ENCODE assay signal across 10 cellular contexts in the genomic region with DNA sequence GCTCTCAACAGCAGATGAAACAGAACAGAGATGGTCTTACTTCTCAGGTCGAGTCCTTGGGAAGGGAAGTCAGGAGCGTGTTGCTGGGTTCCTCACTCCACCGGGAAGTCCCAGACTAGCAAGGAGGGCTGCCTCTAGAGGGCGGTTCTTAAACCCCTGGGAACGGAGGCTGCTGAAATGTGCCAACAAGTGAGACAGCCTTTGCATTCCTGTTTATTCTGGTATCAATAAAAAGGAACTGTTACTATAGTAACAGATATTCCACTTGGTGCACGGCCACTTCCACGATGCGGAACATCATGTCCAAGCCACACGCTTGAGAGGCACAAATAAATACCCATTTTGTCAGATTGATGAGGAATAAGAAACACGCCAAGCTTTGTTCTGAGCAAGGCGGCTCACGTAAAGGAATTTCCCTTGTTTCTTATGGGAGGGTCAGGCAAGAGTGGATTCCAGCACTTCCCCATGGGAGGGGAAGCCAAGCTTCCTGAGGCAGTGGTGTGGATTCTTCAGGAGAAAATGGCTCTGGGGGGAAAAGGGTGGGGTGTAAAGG. TPM values are rescaled to one million over a fixed set of nuclear protein-coding genes. Genes with fewer than 3 reads are reported as not detected.
A peak's percentile ranks its signal among the peaks of the same experiment; 100 is the strongest.
DNase-seq lines count a peak whose midpoint lies in the region; ATAC-seq, FAIRE-seq and TF ChIP-seq lines count a peak whose summit lies in the region.
"Had no signal": no experiment of that assay in that cellular context is flagged by ENCODE, and none has a peak within 500 bp of the region (broad histone marks: within the 10 kb centered on the region; RNA-seq: fewer than 3 reads in every experiment).

A gene with protein sequence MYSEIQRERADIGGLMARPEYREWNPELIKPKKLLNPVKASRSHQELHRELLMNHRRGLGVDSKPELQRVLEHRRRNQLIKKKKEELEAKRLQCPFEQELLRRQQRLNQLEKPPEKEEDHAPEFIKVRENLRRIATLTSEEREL (minus strand): TSS at position 123 of the 553 bp plus-strand sequence. CDS start 7,531 bp downstream, outside the sequence.

- peaks cover 54% of the 10 kb centered on the region for H3K4me1 Mint-ChIP-seq in neural crest cell

- H3K9me3 Mint-ChIP-seq in neural crest cell = no peaks in the 10 kb centered on the region

- no peak within 1 kb of the TSS for H3K4me3 ChIP-seq in A549
- H3K4me3 ChIP-seq: BLaER1 had no signal

- TF ChIP-seq POLR2A in A549 (IDR thresholded peaks at IDR 0.05; ENCODE audit: low read length) = no peak

- no peaks in the 10 kb centered on the region for H3K9me3 ChIP-seq in A549
- H3K9me3 ChIP-seq: BLaER1 had no signal

- no peak within 1 kb of the TSS for H3K27ac ChIP-seq in A549
- no peak within 1 kb of the TSS for H3K27ac ChIP-seq in adipose tissue (ENCODE audit: low read depth, low read length)
- H3K27ac ChIP-seq: BLaER1 had no signal

- H3K27ac Mint-ChIP-seq in neural crest cell (ENCODE audit: unreplicated experiment) = peak within 1 kb of the TSS; percentile 38

- ATAC-seq in A549 (peak; percentile 64 to 84; a peak in 4 of 6 replicates), HG02981 (IDR thresholded peaks at IDR 0.05; ENCODE audit: unreplicated experiment) (no peak)

- TF ChIP-seq CTCF in A549 (IDR thresholded peaks at IDR 0.05) = no peak
- TF ChIP-seq CTCF in neural crest cell (conservative IDR thresholded peaks at IDR 0.05) = no peak

- no peak for FAIRE-seq in A549 (lab: Jason Lieb, UNC)

- H3K4me2 ChIP-seq in A549 = no peak within 1 kb of the TSS
- H3K4me2 ChIP-seq: BLaER1 had no signal

- no peak for TF ChIP-seq EP300 in A549 (IDR thresholded peaks at IDR 0.05)

- WGBS in A549 (ENCODE audit: missing lambda C conversion rate) = 53% methylated on average over 12 of the region's 12 CpGs
- 23 to 26% (median 25%) methylated on average over 12 of the region's 12 CpGs for WGBS in adipose tissue, 3 donors

- H3K36me3 Mint-ChIP-seq in neural crest cell (ENCODE audit: low read depth) = no peaks in the 10 kb centered on the region

- CTCF ChIA-PET in A549 (lab: Yijun Ruan, JAX) = interaction anchor here (1.0 to 2.6 kb wide), 3 partner anchors 9 to 53 kb away, joined by 3 to 17 read pairs (median 6); no protein-coding TSS in a partner anchor

- POLR2A ChIA-PET in A549 (lab: Yijun Ruan, JAX) = no interaction called here

- H3K4me3 Mint-ChIP-seq in neural crest cell = no peak within 1 kb of the TSS

- DNase-seq in A549 (ENCODE audit: low read depth in 1 of 2, low spot score in 1 of 2) = peak in 1 of 2 experiments; percentile 30
- peak; percentile 75 for DNase-seq in glomerular endothelial cell (ENCODE audit: extremely low read depth, low read depth, low spot score)
- no peak for DNase-seq in neural crest cell (ENCODE audit: low read depth, low spot score)
- no peak for DNase-seq in germinal center (ENCODE audit: low spot score)
- DNase-seq in HPDE6-E6E7 (ENCODE audit: extremely low spot score) = no peak
- DNase-seq in GM19240 (ENCODE audit: insufficient read length, low spot score) = no peak
- DNase-seq: NCI-H146 had no signal

- H3K27me3 Mint-ChIP-seq in neural crest cell (ENCODE audit: low read depth) = peaks cover 16% of the 10 kb centered on the region

- TF ChIP-seq RAD21 in A549 (conservative IDR thresholded peaks at IDR 0.05 in 1 of 2, IDR thresholded peaks at IDR 0.05 in 1 of 2) = no peak

- peaks cover 6% of the 10 kb centered on the region; the same call in 1 of the 3 replicates for H3K4me1 ChIP-seq in A549

TF ChIP-seq in A549, 52 proteins besides CTCF, POLR2A, EP300 and RAD21:
- TF ChIP-seq HEYL (CRISPR knock-in tag; IDR thresholded peaks at IDR 0.05) = no peak
- TF ChIP-seq HOXB13 (CRISPR knock-in tag; IDR thresholded peaks at IDR 0.05; ENCODE audit: low read depth) = no peak
- no peak for TF ChIP-seq NPAS2 (CRISPR knock-in tag; IDR thresholded peaks at IDR 0.05; ENCODE audit: borderline replicate concordance)

RNA-seq across cellular contexts. Expression of the gene that starts here (rescaled TPM):
- 0.03 and 0.04 TPM in 2 replicates for polyA plus RNA-seq in A549 (2011; rRNA removed)
- polyA plus RNA-seq in A549 (2012; cell fraction: cytosol; rRNA removed) = 0.01 and 0.03 TPM in 2 replicates
- polyA plus RNA-seq in A549 (2012; cell fraction: nucleus; rRNA removed) = 0.01 and 0.05 TPM in 2 replicates
- not detected in 3 replicates for polyA plus RNA-seq in A549 (2017; fragmentation: RNase III; extraction: RNeasy Plus Mini Kit Qiagen cat#74134 plus additional on column Dnase treatment)
- polyA minus RNA-seq in A549 (2011; rRNA and poly(A)+ RNA removed) = not detected in 2 replicates
- 10 to 100 TPM; 10.5 to 61.3 (median 60.3) TPM for polyA plus RNA-seq in adipose tissue
- 48.2 and 74.4 TPM in 2 replicates for total RNA-seq in glomerular endothelial cell
- total RNA-seq in neural crest cell = 1.6 and 2.3 TPM in 2 replicates

Comparison
In these comparisons a context has a peak if more than half of its experiments do, and no peak if none do; other contexts are left out.
1. RNA of the gene that starts here (total RNA-seq): 48.2 to 74.4 TPM in glomerular endothelial cell; 1.6 to 2.3 TPM in neural crest cell; every median in the first group is over 10 times any median in the second.
2. RNA of the gene that starts here (polyA plus RNA-seq): 10.5 to 61.3 TPM in adipose tissue; 0.01 to 0.05 TPM in A549; every median in the first group is over 10 times any median in the second.
3. Peak in ATAC-seq in A549; RNA of the gene not detected or under 1 TPM.